In the genomic region with DNA sequence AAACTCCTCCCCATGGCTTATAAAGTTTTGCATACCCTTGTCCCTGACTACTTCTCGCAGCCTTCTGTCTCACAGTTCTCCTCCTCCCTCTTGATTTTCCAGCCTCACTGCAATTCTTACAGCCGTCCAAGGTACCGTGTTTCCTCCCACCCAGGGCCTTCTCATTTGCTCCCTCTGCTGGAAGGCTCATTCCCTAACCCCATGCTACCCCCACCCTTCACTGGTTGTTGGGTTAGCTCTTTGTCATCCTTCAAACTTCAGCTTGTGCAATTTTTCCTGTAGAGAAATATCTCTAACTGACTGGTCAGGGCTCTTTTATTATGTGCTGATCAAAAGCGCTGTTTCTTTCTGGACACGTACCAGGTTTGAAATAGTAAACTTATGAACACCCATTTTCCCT, we compare ENCODE assay signal across 10 cellular contexts.
DNase-seq lines count a peak whose midpoint lies in the region; ATAC-seq and TF ChIP-seq lines count a peak whose summit lies in the region.
"Had no signal": no experiment of that assay in that cellular context is flagged by ENCODE, and none has a peak within 500 bp of the region (broad histone marks: within the 10 kb centered on the region; RNA-seq: fewer than 3 reads in every experiment).

No MANE protein-coding gene starts in this region.

- H3K4me3 Mint-ChIP-seq in natural killer cell treated with Interleukin-12 subunit alpha and Interleukin-12 subunit beta and Interleukin-15 and Interleukin-18, amount 100 ng/mL, for 72 hours = no peak overlapping the region
- H3K4me3 Mint-ChIP-seq: T-helper 2 cell treated with Interferon-gamma antibody and Interleukin-4, amounts not matched to agents 5 μg/mL and 100 μg/mL, for 36 hours had no signal

- DNase-seq in ELF-1 (ENCODE audit: low read depth, low spot score) (peak; percentile 47), Karpas-422 (peak; percentile 59), brain microvascular endothelial cell (no peak), mucosa of descending colon (peak in 1 of 3 donors; percentile 12), T-helper 9 cell (no peak)
- no peak for DNase-seq in natural killer cell treated with Interleukin-12 subunit alpha and Interleukin-12 subunit beta and Interleukin-15 and Interleukin-18, amount 100 ng/mL, for 72 hours (ENCODE audit: low spot score)

- H3K27me3 Mint-ChIP-seq in natural killer cell treated with Interleukin-12 subunit alpha and Interleukin-12 subunit beta and Interleukin-15 and Interleukin-18, amount 100 ng/mL, for 72 hours = peaks cover 13 to 39% of the 10 kb centered on the region in 2 donors

- H3K4me1 Mint-ChIP-seq in natural killer cell treated with Interleukin-12 subunit alpha and Interleukin-12 subunit beta and Interleukin-15 and Interleukin-18, amount 100 ng/mL, for 72 hours (ENCODE audit: low read depth in 2 of 2) = no peaks in the 10 kb centered on the region

- H3K9me3 Mint-ChIP-seq in natural killer cell treated with Interleukin-12 subunit alpha and Interleukin-12 subunit beta and Interleukin-15 and Interleukin-18, amount 100 ng/mL, for 72 hours = no peaks in the 10 kb centered on the region
- H3K9me3 Mint-ChIP-seq: T-helper 2 cell treated with Interferon-gamma antibody and Interleukin-4, amounts not matched to agents 5 μg/mL and 100 μg/mL, for 36 hours had no signal

- intact Hi-C loops in mucosa of descending colon (cut with DNase I, micrococcal nuclease) = no loop called here

- ATAC-seq in mucosa of descending colon (peak; percentile 38), GM21737 (IDR thresholded peaks at IDR 0.05; ENCODE audit: unreplicated experiment) (no peak), GM19467 (IDR thresholded peaks at IDR 0.05; ENCODE audit: unreplicated experiment) (no peak)
- ATAC-seq in natural killer cell treated with Interleukin-12 subunit alpha and Interleukin-12 subunit beta and Interleukin-15 and Interleukin-18, amount 100 ng/mL, for 72 hours = no peak

- no peaks in the 10 kb centered on the region for H3K27me3 ChIP-seq in Karpas-422 (ENCODE audit: low read length)
- no peaks in the 10 kb centered on the region for H3K27me3 ChIP-seq in brain microvascular endothelial cell (replicated peaks)

- H3K27ac ChIP-seq in Karpas-422 (ENCODE audit: low read length) (peak overlapping the region; percentile 26), brain microvascular endothelial cell (no peak overlapping the region)

- H3K27ac Mint-ChIP-seq in natural killer cell treated with Interleukin-12 subunit alpha and Interleukin-12 subunit beta and Interleukin-15 and Interleukin-18, amount 100 ng/mL, for 72 hours = no peak overlapping the region
- H3K27ac Mint-ChIP-seq: T-helper 2 cell treated with Interferon-gamma antibody and Interleukin-4, amounts not matched to agents 5 μg/mL and 100 μg/mL, for 36 hours had no signal

- H3K9ac ChIP-seq in Karpas-422 (ENCODE audit: low read length) = no peak overlapping the region

- peaks cover 35% of the 10 kb centered on the region; the same call in 1 of the 2 replicates for H3K36me3 ChIP-seq in Karpas-422 (ENCODE audit: insufficient read depth, low read length)
- no peaks in the 10 kb centered on the region for H3K36me3 ChIP-seq in brain microvascular endothelial cell (replicated peaks)
- H3K36me3 ChIP-seq in mucosa of descending colon (ENCODE audit: low read depth) = no peaks in the 10 kb centered on the region

- H3K36me3 Mint-ChIP-seq in natural killer cell treated with Interleukin-12 subunit alpha and Interleukin-12 subunit beta and Interleukin-15 and Interleukin-18, amount 100 ng/mL, for 72 hours = no peaks in the 10 kb centered on the region

- no peaks in the 10 kb centered on the region for H4K20me1 ChIP-seq in Karpas-422 (ENCODE audit: insufficient read depth, low read depth, low read length)

- in situ Hi-C loops in brain microvascular endothelial cell (cut with HindIII; ENCODE audit: low pct_ligation_motif_present, low sequenced_read_pairs) = no loop called here

- peaks cover 73% of the 10 kb centered on the region for H3K4me1 ChIP-seq in Karpas-422 (ENCODE audit: low read length)
- H3K4me1 ChIP-seq in mucosa of descending colon (ENCODE audit: low read depth) = no peaks in the 10 kb centered on the region

- H3K4me3 ChIP-seq in Karpas-422 (ENCODE audit: low read length) = no peak overlapping the region
- no peak overlapping the region for H3K4me3 ChIP-seq in brain microvascular endothelial cell (ENCODE audit: low read depth, low read length)
- no peak overlapping the region for H3K4me3 ChIP-seq in mucosa of descending colon
- H3K4me3 ChIP-seq: lung had no signal

- H3K4me2 ChIP-seq in Karpas-422 (ENCODE audit: low read depth, low read length, poor library complexity, severe bottlenecking) = no peak overlapping the region

- H3K9me2 ChIP-seq in Karpas-422 (replicated peaks; ENCODE audit: insufficient read depth, low read length) = no peaks in the 10 kb centered on the region

- TF ChIP-seq CTCF in brain microvascular endothelial cell (IDR thresholded peaks at IDR 0.05; ENCODE audit: low read depth, low read length, missing control alignments) (peak; percentile 66), mucosa of descending colon (IDR thresholded peaks at IDR 0.05) (no peak)

- H2AFZ ChIP-seq in Karpas-422 (ENCODE audit: low read length) = no peak overlapping the region

- no peaks in the 10 kb centered on the region for H3K9me3 ChIP-seq in Karpas-422 (ENCODE audit: low read length)
- no peaks in the 10 kb centered on the region for H3K9me3 ChIP-seq in mucosa of descending colon

- H3K79me2 ChIP-seq in Karpas-422 (ENCODE audit: low read length) = peaks cover 87% of the 10 kb centered on the region

Comparison
In these comparisons a context has a peak if more than half of its experiments do, and no peak if none do; other contexts are left out.
1. DNase-seq: peak in ELF-1 (single experiment) and Karpas-422 (single experiment); none in brain microvascular endothelial cell (single experiment), T-helper 9 cell (single experiment) and natural killer cell treated with Interleukin-12 subunit alpha and Interleukin-12 subunit beta and Interleukin-15 and Interleukin-18, amount 100 ng/mL, for 72 hours (single experiment).